13 cellular contexts compared by ENCODE assay signal in the genomic region with DNA sequence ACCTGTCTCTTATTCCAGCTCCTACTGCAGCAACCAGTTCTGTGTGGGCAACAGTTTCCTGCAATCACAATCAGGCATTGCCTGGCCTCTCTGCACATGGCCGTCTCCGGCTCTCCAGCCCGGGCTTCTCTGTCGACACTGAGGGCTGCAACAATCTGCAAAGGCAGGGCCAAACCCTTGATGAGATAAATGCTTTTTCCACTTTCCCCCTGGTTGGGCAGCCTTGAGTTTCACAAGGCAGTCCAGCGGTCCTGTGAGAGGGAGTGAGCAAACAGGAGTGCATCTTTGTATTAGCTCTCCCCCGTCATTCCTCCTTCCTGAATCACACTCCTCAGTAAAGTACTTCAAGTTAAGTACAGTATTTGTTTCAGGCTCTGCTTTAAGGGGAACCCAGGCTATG. TPM values are rescaled to one million over a fixed set of nuclear protein-coding genes. Genes with fewer than 3 reads are reported as not detected.
DNase-seq lines count a peak whose midpoint lies in the region; ATAC-seq, FAIRE-seq and TF ChIP-seq lines count a peak whose summit lies in the region.
"Had no signal": no experiment of that assay in that cellular context is flagged by ENCODE, and none has a peak within 500 bp of the region (broad histone marks: within the 10 kb centered on the region; RNA-seq: fewer than 3 reads in every experiment).

No MANE protein-coding gene starts in this region.

- no peak overlapping the region for H3K4me3 ChIP-seq in HepG2 (replicated peaks in 1 of 3; ENCODE audit: insufficient read depth in 1 of 3, low read depth in 2 of 3, low read length in 3 of 3)
- no peak overlapping the region for H3K4me3 ChIP-seq in right lobe of liver
- no peak overlapping the region for H3K4me3 ChIP-seq in astrocyte (ENCODE audit: insufficient read depth, low read depth, low read length)
- H3K4me3 ChIP-seq in aorta (ENCODE audit: low read length in 2 of 2), result no peak overlapping the region
- H3K4me3 ChIP-seq: coronary artery, psoas muscle had no signal

- no peak for DNase-seq in HepG2 (ENCODE audit: low spot score)
- no peak for DNase-seq in right lobe of liver
- peak; percentile 94 for DNase-seq in astrocyte (ENCODE audit: low read depth)
- DNase-seq in kidney tubule cell (ENCODE audit: low spot score), result peak; percentile 71
- no peak for DNase-seq in aorta
- DNase-seq in activated CD4-positive, alpha-beta T cell treated with anti-CD3 and anti-CD28 coated beads for 48 hours, result no peak
- no peak for DNase-seq in NCI-H1105 (lab: John Stamatoyannopoulos, UW)
- DNase-seq in CD1c-positive myeloid dendritic cell (ENCODE audit: extremely low spot score), result no peak
- DNase-seq: activated T-cell treated with anti-CD3 and anti-CD28 coated beads, Interleukin-2, amount 50 U/mL, for 48 hours; C1 segment of cervical spinal cord; psoas muscle; T1000 had no signal

- H4K20me1 ChIP-seq in HepG2 (ENCODE audit: insufficient read depth, low read length), result no peaks in the 10 kb centered on the region
- no peaks in the 10 kb centered on the region for H4K20me1 ChIP-seq in astrocyte (ENCODE audit: insufficient read depth, low read length)

- intact Hi-C loops in HepG2 (cut with micrococcal nuclease; ENCODE audit: unreplicated experiment) (no loop called here), right lobe of liver (cut with DNase I) (no loop called here), aorta (cut with DNase I) (no loop called here)

- 4% methylated on average over 6 of the region's 6 CpGs for WGBS in HepG2 (ENCODE audit: low lambda C conversion rate)
- 52% methylated on average over 6 of the region's 6 CpGs for WGBS in right lobe of liver (ENCODE audit: insufficient coverage, low coverage, low lambda C conversion rate, missing lambda C conversion rate)
- WGBS in aorta, 2 donors, result 12 to 20% methylated on average over 6 of the region's 6 CpGs

- H3K36me3 ChIP-seq in HepG2 (replicated peaks in 1 of 2; ENCODE audit: control insufficient read depth in 1 of 2, insufficient read depth in 2 of 2, low read length in 2 of 2) (no peaks in the 10 kb centered on the region), right lobe of liver (no peaks in the 10 kb centered on the region), astrocyte (ENCODE audit: insufficient read depth, low read length) (no peaks in the 10 kb centered on the region), aorta (ENCODE audit: control insufficient read depth in 1 of 2, insufficient read depth in 2 of 2, low read length in 1 of 2) (no peaks in the 10 kb centered on the region)

- H2AFZ ChIP-seq in HepG2 (ENCODE audit: low read length) (no peak overlapping the region), astrocyte (ENCODE audit: low read depth, low read length) (peak overlapping the region; percentile 25)

- no peak for TF ChIP-seq POLR2A in HepG2 (IDR thresholded peaks at IDR 0.05; ENCODE audit: insufficient read depth in 1 of 2, low read depth in 2 of 2, low read length in 2 of 2)
- TF ChIP-seq POLR2A in right lobe of liver (IDR thresholded peaks at IDR 0.05), result no peak

- no peaks in the 10 kb centered on the region for H3K79me2 ChIP-seq in HepG2 (ENCODE audit: insufficient read depth, low read length)
- H3K79me2 ChIP-seq in astrocyte (ENCODE audit: insufficient read depth, low read length), result no peaks in the 10 kb centered on the region

- no peak overlapping the region for H3K27ac ChIP-seq in HepG2 (ENCODE audit: extremely low read length, insufficient read depth, low read length)
- H3K27ac ChIP-seq in right lobe of liver, result no peak overlapping the region
- H3K27ac ChIP-seq in astrocyte (ENCODE audit: low read depth, low read length), result peak overlapping the region; percentile 11
- H3K27ac ChIP-seq in aorta (ENCODE audit: low read depth in 1 of 2, low read length in 2 of 2), result no peak overlapping the region
- H3K27ac ChIP-seq: coronary artery, psoas muscle had no signal

- peak overlapping the region; percentile 93 for H3K27ac Mint-ChIP-seq in astrocyte (ENCODE audit: unreplicated experiment)

- H3K4me2 ChIP-seq in HepG2 (ENCODE audit: low read depth, low read length), result no peak overlapping the region
- H3K4me2 ChIP-seq in astrocyte (ENCODE audit: low read length), result peak overlapping the region; percentile 65

- TF ChIP-seq EP300 in HepG2 (IDR thresholded peaks at IDR 0.05; ENCODE audit: low read depth in 2 of 2, low read length in 2 of 2), result no peak
- TF ChIP-seq EP300 in HepG2 (CRISPR knock-in tag; IDR thresholded peaks at IDR 0.05; ENCODE audit: borderline replicate concordance), result no peak

- no peaks in the 10 kb centered on the region; a peak in 1 of 5 replicates for H3K27me3 ChIP-seq in HepG2 (ENCODE audit: control insufficient read depth in 1 of 2, insufficient read depth in 2 of 2, low read length in 2 of 2)
- no peaks in the 10 kb centered on the region for H3K27me3 ChIP-seq in right lobe of liver
- no peaks in the 10 kb centered on the region for H3K27me3 ChIP-seq in astrocyte (ENCODE audit: insufficient read depth, low read length)
- no peaks in the 10 kb centered on the region for H3K27me3 ChIP-seq in aorta (ENCODE audit: control insufficient read depth in 1 of 2, insufficient read depth in 2 of 2, low read length in 1 of 2)

- BruUV-seq in HepG2 (replicated peaks; lab: Mats Ljungman, UMichigan), result no TSS peak

- CTCF ChIA-PET in HepG2 (lab: Yijun Ruan, JAX; ENCODE audit: low intra/inter-chr PET ratio, low total read pairs), result no interaction called here

- peak overlapping the region; percentile 6 for H3K4me3 Mint-ChIP-seq in astrocyte (ENCODE audit: unreplicated experiment)

- in situ Hi-C loops in HepG2 (cut with HindIII; ENCODE audit: extremely low pct_ligation_motif_present, low pct_unique_long_range_greater_than_20kb), result no loop called here

- POLR2A ChIA-PET in HepG2 (lab: Yijun Ruan, JAX), result no interaction called here

- ATAC-seq in HepG2 (peak; percentile 33), right lobe of liver (no peak), aorta (ENCODE audit: low FRiP score) (peak; percentile 46)
- ATAC-seq: psoas muscle had no signal

- H3K36me3 Mint-ChIP-seq in astrocyte (ENCODE audit: low read depth, unreplicated experiment), result no peaks in the 10 kb centered on the region

- TF ChIP-seq CTCF in HepG2 (CRISPR knock-in tag; IDR thresholded peaks at IDR 0.05), result no peak
- no peak for TF ChIP-seq CTCF in right lobe of liver (IDR thresholded peaks at IDR 0.05)
- TF ChIP-seq CTCF in astrocyte (IDR thresholded peaks at IDR 0.05; ENCODE audit: insufficient read depth, low read depth, low read length), result no peak

- H3K9ac ChIP-seq in HepG2 (ENCODE audit: insufficient read depth, low read depth, low read length) (no peak overlapping the region), astrocyte (ENCODE audit: low read length) (no peak overlapping the region)

- H3K9me3 Mint-ChIP-seq in astrocyte (ENCODE audit: unreplicated experiment), result no peaks in the 10 kb centered on the region

- H3K4me1 ChIP-seq in HepG2 (ENCODE audit: insufficient read depth, low read length), result no peaks in the 10 kb centered on the region
- H3K4me1 ChIP-seq in right lobe of liver, result no peaks in the 10 kb centered on the region
- peaks cover 6% of the 10 kb centered on the region for H3K4me1 ChIP-seq in astrocyte (ENCODE audit: insufficient read depth, low read length)
- no peaks in the 10 kb centered on the region for H3K4me1 ChIP-seq in aorta (ENCODE audit: control insufficient read depth in 1 of 2, insufficient read depth in 2 of 2, low read length in 2 of 2)
- H3K4me1 ChIP-seq: psoas muscle had no signal

- FAIRE-seq in HepG2 (lab: Jason Lieb, UNC), result no peak
- peak; percentile 20 for FAIRE-seq in astrocyte (lab: Jason Lieb, UNC)

- H3K9me3 ChIP-seq in HepG2 (ENCODE audit: low read length), result no peaks in the 10 kb centered on the region
- no peaks in the 10 kb centered on the region for H3K9me3 ChIP-seq in right lobe of liver
- H3K9me3 ChIP-seq in astrocyte (ENCODE audit: insufficient read depth, low read depth, low read length), result no peaks in the 10 kb centered on the region
- no peaks in the 10 kb centered on the region for H3K9me3 ChIP-seq in aorta (ENCODE audit: control insufficient read depth, low read length)
- H3K9me3 ChIP-seq: psoas muscle had no signal

- peaks cover 26% of the 10 kb centered on the region for H3K4me1 Mint-ChIP-seq in astrocyte (ENCODE audit: low read depth, unreplicated experiment)

- peaks cover 6% of the 10 kb centered on the region for H3K27me3 Mint-ChIP-seq in astrocyte (ENCODE audit: low read depth, unreplicated experiment)

- TF ChIP-seq RAD21 in HepG2 (CRISPR knock-in tag; IDR thresholded peaks at IDR 0.05), result no peak

RNA-seq across cellular contexts. Expression of gene VWA8, which starts 40.7 kb away (rescaled TPM):
- total RNA-seq in HepG2 (2016; rRNA removed; fragmentation: Illumina TruSeq; extraction: Trizol) (16.0 and 17.3 TPM in 2 replicates), right lobe of liver (10 to 100 TPM; 19.4 to 33.8 (median 30.8) TPM), astrocyte (14.6 and 15.6 TPM in 2 replicates), aorta (10 to 100 TPM; 15.2 to 18.2 TPM)
- 29.5 and 36.0 TPM in 2 replicates for total RNA-seq in HepG2 (2016; cell fraction: cytosol; rRNA removed; fragmentation: Illumina TruSeq; extraction: Trizol; ENCODE audit: low read depth)
- 14.3 and 15.4 TPM in 2 replicates for total RNA-seq in HepG2 (2016; cell fraction: insoluble cytoplasmic fraction; rRNA removed; fragmentation: Illumina TruSeq; extraction: Trizol)
- total RNA-seq in HepG2 (2016; cell fraction: membrane; rRNA removed; fragmentation: Illumina TruSeq; extraction: Trizol), result 8.3 and 9.1 TPM in 2 replicates
- 37.4 and 38.1 TPM in 2 replicates for total RNA-seq in HepG2 (2016; cell fraction: nucleus; rRNA removed; fragmentation: Illumina TruSeq; extraction: Trizol)
- polyA plus RNA-seq in HepG2 (2011; rRNA removed) (7.4 and 9.1 TPM in 2 replicates), aorta (1 to 10 TPM; 1.9 to 4.5 TPM)
- 4.4 and 6.1 TPM in 2 replicates for polyA plus RNA-seq in HepG2 (2011; cell fraction: cytosol; rRNA removed)
- 8.4 and 9.0 TPM in 2 replicates for polyA plus RNA-seq in HepG2 (2011; cell fraction: nucleus; rRNA removed)
- 9.2 and 9.8 TPM in 2 replicates for polyA plus RNA-seq in HepG2 (2012)
- 0.53 and 0.77 TPM in 2 replicates for polyA plus RNA-seq in HepG2 (2016; cell fraction: cytosol; fragmentation: Illumina TruSeq; extraction: Trizol; ENCODE audit: low read depth)
- polyA plus RNA-seq in HepG2 (2016; cell fraction: insoluble cytoplasmic fraction; fragmentation: Illumina TruSeq; extraction: Trizol; ENCODE audit: low read depth), result 11.1 and 11.5 TPM in 2 replicates
- polyA plus RNA-seq in HepG2 (2016; cell fraction: membrane; fragmentation: Illumina TruSeq; extraction: Trizol; ENCODE audit: low read depth), result 1.3 and 1.6 TPM in 2 replicates
- 12.4 and 14.5 TPM in 2 replicates for polyA plus RNA-seq in HepG2 (2016; cell fraction: nucleus; fragmentation: Illumina TruSeq; extraction: Trizol; ENCODE audit: insufficient read depth, low read depth)
- 16.6 and 20.1 TPM in 2 replicates for polyA minus RNA-seq in HepG2 (2011; rRNA and poly(A)+ RNA removed; ENCODE audit: low replicate concordance)
- 13.1 and 13.9 TPM in 2 replicates for polyA minus RNA-seq in HepG2 (2011; cell fraction: cytosol; rRNA and poly(A)+ RNA removed)
- 80.6 and 100 TPM in 2 replicates for polyA minus RNA-seq in HepG2 (2011; cell fraction: nucleus; rRNA and poly(A)+ RNA removed)

RNA-seq across cellular contexts. Expression of gene DGKH, which starts 46.9 kb away (rescaled TPM):
- 0.06 and 0.13 TPM in 2 replicates for total RNA-seq in HepG2 (2016; rRNA removed; fragmentation: Illumina TruSeq; extraction: Trizol)
- not detected in 2 replicates for total RNA-seq in HepG2 (2016; cell fraction: cytosol; rRNA removed; fragmentation: Illumina TruSeq; extraction: Trizol; ENCODE audit: low read depth)
- 0.02 and 0.04 TPM in 2 replicates for total RNA-seq in HepG2 (2016; cell fraction: insoluble cytoplasmic fraction; rRNA removed; fragmentation: Illumina TruSeq; extraction: Trizol)
- total RNA-seq in HepG2 (2016; cell fraction: membrane; rRNA removed; fragmentation: Illumina TruSeq; extraction: Trizol), result 0.09 TPM in 1 of 2 replicates, not detected in the other
- total RNA-seq in HepG2 (2016; cell fraction: nucleus; rRNA removed; fragmentation: Illumina TruSeq; extraction: Trizol), result 0.09 and 0.60 TPM in 2 replicates
- polyA plus RNA-seq in HepG2 (2011; rRNA removed), result 0.01 and 0.05 TPM in 2 replicates
- polyA plus RNA-seq in HepG2 (2011; cell fraction: cytosol; rRNA removed), result 0.01 and 0.04 TPM in 2 replicates
- polyA plus RNA-seq in HepG2 (2011; cell fraction: nucleus; rRNA removed), result 0.09 and 0.10 TPM in 2 replicates
- polyA plus RNA-seq in HepG2 (2012), result 0.01 TPM in 2 replicates
- polyA plus RNA-seq in HepG2 (2016; cell fraction: cytosol; fragmentation: Illumina TruSeq; extraction: Trizol; ENCODE audit: low read depth), result not detected in 2 replicates
- polyA plus RNA-seq in HepG2 (2016; cell fraction: insoluble cytoplasmic fraction; fragmentation: Illumina TruSeq; extraction: Trizol; ENCODE audit: low read depth), result 0.03 and 0.04 TPM in 2 replicates
- 0.16 TPM in 1 of 2 replicates, not detected in the other for polyA plus RNA-seq in HepG2 (2016; cell fraction: membrane; fragmentation: Illumina TruSeq; extraction: Trizol; ENCODE audit: low read depth)
- 0.07 and 0.16 TPM in 2 replicates for polyA plus RNA-seq in HepG2 (2016; cell fraction: nucleus; fragmentation: Illumina TruSeq; extraction: Trizol; ENCODE audit: insufficient read depth, low read depth)
- polyA minus RNA-seq in HepG2 (2011; rRNA and poly(A)+ RNA removed; ENCODE audit: low replicate concordance), result 0.18 and 12.6 TPM in 2 replicates
- under 0.01 and 0.10 TPM in 2 replicates for polyA minus RNA-seq in HepG2 (2011; cell fraction: cytosol; rRNA and poly(A)+ RNA removed)
- 0.12 and 0.39 TPM in 2 replicates for polyA minus RNA-seq in HepG2 (2011; cell fraction: nucleus; rRNA and poly(A)+ RNA removed)
- total RNA-seq in right lobe of liver, result 1 to 10 TPM in 5 of 6 experiments, under 1 TPM in 1; 0.95 to 5.1 (median 2.2) TPM
- total RNA-seq in astrocyte, result 16.4 and 19.2 TPM in 2 replicates
- total RNA-seq in aorta, result 10 to 100 TPM; 28.9 to 32.8 TPM
- 1 to 10 TPM in 1 of 2 donors, under 1 TPM in 1; 0.88 to 3.9 TPM for polyA plus RNA-seq in aorta

Comparison
In these comparisons a context has a peak if more than half of its experiments do, and no peak if none do; other contexts are left out.
1. ATAC-seq: peak in HepG2 (single experiment) and aorta (single experiment); none in right lobe of liver (0 of 4).
2. DNase-seq: peak in astrocyte (single experiment) and kidney tubule cell (single experiment); none in HepG2 (single experiment), right lobe of liver (0 of 3), aorta (0 of 2), activated CD4-positive, alpha-beta T cell treated with anti-CD3 and anti-CD28 coated beads for 48 hours (single experiment), NCI-H1105 (single experiment) and CD1c-positive myeloid dendritic cell (single experiment).